Comparison of ENCODE assay signal across 26 cellular contexts in genomic region chr9:108244676-108245075, GRCh38.
"Had no signal": no experiment of that assay in that cellular context is flagged by ENCODE, and none has a peak within 500 bp of the region (broad histone marks: within the 10 kb centered on the region; RNA-seq: fewer than 3 reads in every experiment).

No MANE protein-coding gene starts in this region.

- H3K27me3 ChIP-seq: esophagus squamous epithelium, gastrocnemius medialis, heart left ventricle, hepatocyte, neural progenitor cell, right atrium auricular region, spleen, testis, tibial artery had no signal

- H3K27ac ChIP-seq: epithelial cell of prostate, esophagus squamous epithelium, gastrocnemius medialis, heart left ventricle, hepatocyte, neural progenitor cell, parathyroid adenoma, prostate gland, right atrium auricular region, skin epidermis, spleen, testis, tibial artery had no signal

- H3K4me3 ChIP-seq: esophagus squamous epithelium, gastrocnemius medialis, heart left ventricle, hepatocyte, lung, neural progenitor cell, prostate gland, right atrium auricular region, skin epidermis, spleen, testis, tibial artery had no signal

- H2AFZ ChIP-seq: hepatocyte, parathyroid adenoma had no signal

- H3K9ac ChIP-seq: neural progenitor cell, parathyroid adenoma had no signal

- H3K4me1 ChIP-seq: esophagus squamous epithelium, gastrocnemius medialis, heart left ventricle, parathyroid adenoma, prostate gland, right atrium auricular region, spleen, testis, tibial artery had no signal

- H3K79me2 ChIP-seq: hepatocyte, parathyroid adenoma had no signal

- H3K4me2 ChIP-seq: hepatocyte, neural progenitor cell had no signal

- H3K9me3 ChIP-seq: esophagus squamous epithelium, gastrocnemius medialis, heart left ventricle, prostate gland, right atrium auricular region, spleen, testis, tibial artery had no signal

- DNase-seq: cerebellar nuclear complex; cortex of kidney; effector CD8-positive, alpha-beta T cell; endodermal cell; esophagus squamous epithelium; foreskin fibroblast; gastrocnemius medialis; heart left ventricle; kidney; naive thymus-derived CD4-positive, alpha-beta T cell; spleen; stimulated activated CD4-positive, alpha-beta T cell treated with anti-CD3 and anti-CD28 coated beads, Interleukin-4, amount 100 ng/mL, for 4 hours; stimulated activated naive CD8-positive, alpha-beta T cell treated with anti-CD3 and anti-CD28 coated beads, Interleukin-15, Interleukin-2, amounts not matched to agents 100 U/mL and 50 U/mL, for 24 hours; testis; tibial artery had no signal

- ATAC-seq: gastrocnemius medialis; heart left ventricle; left lobe of liver; naive thymus-derived CD4-positive, alpha-beta T cell; sciatic nerve; stimulated activated memory B cell treated with anti-CD40 and anti-IgM and Interleukin-4, amounts not matched to agents 10 μg/mL and 1 μg/mL and 100 μg/mL, for 72 hours; stimulated activated naive CD8-positive, alpha-beta T cell treated with anti-CD3 and anti-CD28 coated beads, Interleukin-15, Interleukin-2, amounts not matched to agents 100 U/mL and 50 U/mL, for 24 hours had no signal

- H3K36me3 ChIP-seq: esophagus squamous epithelium, gastrocnemius medialis, heart left ventricle, neural progenitor cell, prostate gland, right atrium auricular region, spleen, tibial artery had no signal
